10 cellular contexts compared by ENCODE assay signal in the genomic region with DNA sequence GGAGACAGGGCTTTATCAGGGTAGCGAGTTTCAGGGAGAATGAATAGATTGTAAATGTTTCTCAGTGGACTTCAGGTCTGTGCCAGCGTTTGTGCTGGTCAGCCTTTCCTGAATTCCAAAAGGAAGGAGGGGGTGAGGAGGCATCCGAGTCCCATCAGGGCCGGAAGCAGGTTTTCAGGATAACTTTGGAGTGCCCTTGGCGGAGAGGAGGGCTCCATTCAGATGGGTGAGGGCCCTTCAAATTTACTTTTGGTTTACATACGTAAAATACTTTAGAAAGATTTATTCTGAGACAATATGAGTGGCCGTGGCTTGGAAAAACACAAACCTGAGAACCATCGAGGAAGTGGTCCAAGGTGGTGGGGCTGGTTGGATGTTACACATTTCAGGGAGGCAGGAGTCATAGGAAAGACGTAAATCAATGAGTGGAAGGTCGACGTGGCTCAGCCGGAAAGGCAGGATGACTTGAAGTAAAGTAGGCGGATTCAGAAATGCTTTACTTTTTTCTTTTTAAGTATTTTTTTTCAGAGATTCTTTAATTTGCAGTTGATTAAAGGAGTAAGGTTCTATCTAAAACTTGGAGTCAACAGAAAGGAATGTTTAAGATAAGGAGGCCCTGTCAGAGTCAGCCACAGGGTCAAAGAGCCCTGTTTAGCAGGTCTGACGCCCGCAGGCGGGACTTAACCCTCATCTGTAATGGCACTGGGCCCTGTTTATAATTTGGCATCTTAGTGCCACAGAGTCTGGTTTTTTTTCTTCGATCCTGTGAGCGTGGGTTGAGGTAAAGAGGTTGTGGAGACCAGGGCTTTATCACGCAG. TPM values are rescaled to one million over a fixed set of nuclear protein-coding genes. Genes with fewer than 3 reads are reported as not detected.
DNase-seq lines count a peak whose midpoint lies in the region; ATAC-seq and TF ChIP-seq lines count a peak whose summit lies in the region.
"Had no signal": no experiment of that assay in that cellular context is flagged by ENCODE, and none has a peak within 500 bp of the region (broad histone marks: within the 10 kb centered on the region; RNA-seq: fewer than 3 reads in every experiment).

No MANE protein-coding gene starts in this region.

- H3K27me3 ChIP-seq in mesendoderm (ENCODE audit: insufficient read depth, low read length, poor library complexity) = no peaks in the 10 kb centered on the region

- H3K56ac ChIP-seq in mesendoderm (ENCODE audit: low read length) = peak overlapping the region; percentile 60

- peaks cover 6% of the 10 kb centered on the region for H3K79me2 ChIP-seq in mesendoderm (ENCODE audit: control insufficient read depth, insufficient read depth, low read length)

- DNase-seq in CD14-positive monocyte (ENCODE audit: low spot score) (no peak), M059J (ENCODE audit: low read depth) (peak; percentile 97), dedifferentiated amniotic fluid mesenchymal stem cell (ENCODE audit: extremely low spot score) (peak; percentile 22), mesendoderm (peak; percentile 94), activated gamma-delta T cell (lab: John Stamatoyannopoulos, UW) (no peak), anterior cingulate cortex (lab: John Stamatoyannopoulos, UW) (no peak)
- no peak for DNase-seq in stimulated activated CD8-positive, alpha-beta memory T cell treated with anti-CD3 and anti-CD28 coated beads, Interleukin-4, amount 100 ng/mL, for 48 hours
- DNase-seq: NCI-H187 treated with DMSO at 0.1 percent for 48 hours; stimulated activated CD4-positive, alpha-beta T cell treated with anti-CD3 and anti-CD28 coated beads, Interleukin-4, amount 100 ng/mL, for 4 hours had no signal

- no peak overlapping the region for H2BK5ac ChIP-seq in mesendoderm (ENCODE audit: low read length)

- no peak overlapping the region for H3K18ac ChIP-seq in mesendoderm (ENCODE audit: low read length)

- H3K79me1 ChIP-seq in mesendoderm (ENCODE audit: low read length) = peaks cover 14% of the 10 kb centered on the region

- H3K9me3 Mint-ChIP-seq in CD14-positive monocyte = peaks cover 0 to 2% (median 0%) of the 10 kb centered on the region in 7 donors

- H4K8ac ChIP-seq in mesendoderm (ENCODE audit: low read depth, low read length) = no peak overlapping the region

- H3K27me3 Mint-ChIP-seq in CD14-positive monocyte (ENCODE audit: low read depth in 3 of 3) = no peaks in the 10 kb centered on the region

- H2AK5ac ChIP-seq in mesendoderm (ENCODE audit: low read length) = no peak overlapping the region

- ATAC-seq in HG03025 (IDR thresholded peaks at IDR 0.05; ENCODE audit: low FRiP score, unreplicated experiment) = no peak

- H3K4ac ChIP-seq in mesendoderm (ENCODE audit: low read depth, low read length) = no peak overlapping the region

- no peaks in the 10 kb centered on the region for H3K36me3 ChIP-seq in mesendoderm (ENCODE audit: control insufficient read depth, insufficient read depth, low read length)

- peak overlapping the region; percentile 11 to 86 (median 60) for H3K27ac Mint-ChIP-seq in CD14-positive monocyte

- TF ChIP-seq CTCF in CD14-positive monocyte (IDR thresholded peaks at IDR 0.05) = no peak

- no peak overlapping the region for H3K4me3 ChIP-seq in mesendoderm (ENCODE audit: low read length)

- no CpG with 5 or more reads among the region's 19 CpGs for WGBS in mesendoderm (ENCODE audit: extremely low coverage, insufficient coverage, low lambda C conversion rate)

- H4K5ac ChIP-seq in mesendoderm (ENCODE audit: low read length) = no peak overlapping the region

- peaks cover 38% of the 10 kb centered on the region for H3K4me1 Mint-ChIP-seq in CD14-positive monocyte

- peaks cover 4% of the 10 kb centered on the region for H3K4me1 ChIP-seq in mesendoderm (ENCODE audit: control insufficient read depth, low read depth, low read length)

- H3K23ac ChIP-seq in mesendoderm (ENCODE audit: low read length) = no peak overlapping the region

- no peak overlapping the region for H3K4me2 ChIP-seq in mesendoderm (ENCODE audit: low read length)

- peak overlapping the region; percentile 48 for H3K27ac ChIP-seq in mesendoderm (ENCODE audit: low read depth, low read length)

- H3K4me3 Mint-ChIP-seq in CD14-positive monocyte = no peak overlapping the region

- peaks cover 15 to 47% of the 10 kb centered on the region in 2 donors for H3K36me3 Mint-ChIP-seq in CD14-positive monocyte

- H2BK15ac ChIP-seq in mesendoderm (replicated peaks; ENCODE audit: low read depth) = no peak overlapping the region

- H2BK120ac ChIP-seq in mesendoderm (ENCODE audit: low read depth, low read length) = no peak overlapping the region

- intact Hi-C loops in CD14-positive monocyte (cut with micrococcal nuclease) = no loop called here

- no peak overlapping the region for H3K9ac ChIP-seq in mesendoderm (ENCODE audit: low read length)

RNA-seq across cellular contexts. Expression of gene ATP11A, which starts 32.8 kb away (rescaled TPM):
- polyA plus RNA-seq in CD14-positive monocyte = 1 to 10 TPM; 7.2 to 7.6 TPM
- total RNA-seq in M059J (2014; rRNA removed; shearing (Covaris generic)) = 3.6 and 6.0 TPM in 2 replicates
- polyA plus RNA-seq in mesendoderm (2013, experiment 1 of 2) = 12.6 TPM
- 12.0 TPM for polyA plus RNA-seq in mesendoderm (2013, experiment 2 of 2)

Comparison
In these comparisons a context has a peak if more than half of its experiments do, and no peak if none do; other contexts are left out.
1. DNase-seq: peak in M059J (single experiment), dedifferentiated amniotic fluid mesenchymal stem cell (single experiment) and mesendoderm (single experiment); none in CD14-positive monocyte (single experiment), activated gamma-delta T cell (single experiment), anterior cingulate cortex (0 of 58) and stimulated activated CD8-positive, alpha-beta memory T cell treated with anti-CD3 and anti-CD28 coated beads, Interleukin-4, amount 100 ng/mL, for 48 hours (single experiment).